ENCODE assay signal across 8 cellular contexts in genomic region chr1:147273409-147274307, GRCh38. TPM values are rescaled to one million over a fixed set of nuclear protein-coding genes. Genes with fewer than 3 reads are reported as not detected.
A peak's percentile ranks its signal among the peaks of the same experiment; 100 is the strongest.
DNase-seq lines count a peak whose midpoint lies in the region; ATAC-seq lines count a peak whose summit lies in the region.

No MANE protein-coding gene starts in this region.

- H3K27ac ChIP-seq in mesenchymal stem cell (ENCODE audit: low read length, poor library complexity, severe bottlenecking) = peak overlapping the region; percentile 68

- DNase-seq in stimulated activated CD4-positive, alpha-beta T cell treated with anti-CD3 and anti-CD28 coated beads, Interleukin-4, amount 100 ng/mL, for 24 hours = peak; percentile 36
- no peak for DNase-seq in stimulated activated CD4-positive, alpha-beta T cell treated with anti-CD3 and anti-CD28 coated beads, Interleukin-4, amount 100 ng/mL, for 4 hours
- DNase-seq in M059J (ENCODE audit: low read depth) = peak; percentile 78
- DNase-seq in SHP77 (lab: John Stamatoyannopoulos, UW) = peak; percentile 57 to 58
- DNase-seq in mesenchymal stem cell = peak; percentile 83
- DNase-seq in occipital lobe (lab: John Stamatoyannopoulos, UW) = no peak

- no peak for ATAC-seq in GM19397 (IDR thresholded peaks at IDR 0.05; ENCODE audit: unreplicated experiment)

- no peak overlapping the region for H3K4ac ChIP-seq in mesenchymal stem cell (ENCODE audit: low read depth in 1 of 2, low read length in 2 of 2)

- H3K9me3 ChIP-seq in endocrine pancreas (ENCODE audit: control insufficient read depth, low read length) (no peaks in the 10 kb centered on the region), mesenchymal stem cell (ENCODE audit: control insufficient read depth, low read length) (no peaks in the 10 kb centered on the region)

- H3K9ac ChIP-seq in endocrine pancreas (ENCODE audit: control insufficient read depth, insufficient read depth, low read length) (no peak overlapping the region), mesenchymal stem cell (ENCODE audit: low read length) (peak overlapping the region; percentile 88)

- H2BK120ac ChIP-seq in mesenchymal stem cell (ENCODE audit: low read depth, low read length) = no peak overlapping the region

- H2BK15ac ChIP-seq in mesenchymal stem cell (ENCODE audit: low read depth, poor library complexity, severe bottlenecking) = no peak overlapping the region

- H2BK5ac ChIP-seq in mesenchymal stem cell (ENCODE audit: low read depth, low read length, poor library complexity, severe bottlenecking) = no peak overlapping the region

- H2BK12ac ChIP-seq in mesenchymal stem cell (ENCODE audit: low read length in 2 of 2) = no peak overlapping the region

- no peak overlapping the region for H3K23ac ChIP-seq in mesenchymal stem cell (ENCODE audit: low read length in 2 of 2)

- WGBS in mesenchymal stem cell = 100% methylated on average over 1 of the region's 5 CpGs

- no peak overlapping the region for H2AFZ ChIP-seq in mesenchymal stem cell (ENCODE audit: low read depth, low read length)

- H3K4me3 ChIP-seq in endocrine pancreas (ENCODE audit: control insufficient read depth, insufficient read depth, low read length) (peak overlapping the region; percentile 40), mesenchymal stem cell (ENCODE audit: insufficient read depth in 1 of 2, low read depth in 1 of 2, low read length in 2 of 2) (peak overlapping the region in 1 of 2 experiments; percentile 45)

- no peak overlapping the region for H3K14ac ChIP-seq in mesenchymal stem cell (ENCODE audit: low read length in 2 of 2)

- H4K91ac ChIP-seq in mesenchymal stem cell (ENCODE audit: low read length) = no peak overlapping the region

- H3K4me1 ChIP-seq in endocrine pancreas (ENCODE audit: control insufficient read depth, insufficient read depth, low read length) (peaks cover 5% of the 10 kb centered on the region), mesenchymal stem cell (ENCODE audit: control insufficient read depth, insufficient read depth, low read depth, low read length) (no peaks in the 10 kb centered on the region)

- H3K18ac ChIP-seq in mesenchymal stem cell (ENCODE audit: low read depth in 1 of 2, low read length in 2 of 2) = no peak overlapping the region

- no peaks in the 10 kb centered on the region for H3K36me3 ChIP-seq in endocrine pancreas (ENCODE audit: control insufficient read depth, insufficient read depth, low read length)
- peaks cover 9 to 72% of the 10 kb centered on the region in 2 experiments for H3K36me3 ChIP-seq in mesenchymal stem cell (ENCODE audit: control insufficient read depth in 1 of 2, insufficient read depth in 2 of 2, low read depth in 1 of 2, low read length in 2 of 2)

- peaks cover 2% of the 10 kb centered on the region for H3K79me1 ChIP-seq in mesenchymal stem cell (replicated peaks; ENCODE audit: low read length, poor library complexity, severe bottlenecking)

- no peak overlapping the region for H3K4me2 ChIP-seq in mesenchymal stem cell (ENCODE audit: low read length, poor library complexity, severe bottlenecking)

- H4K8ac ChIP-seq in mesenchymal stem cell (ENCODE audit: low read length) = no peak overlapping the region

- H3K27me3 ChIP-seq in endocrine pancreas (ENCODE audit: control insufficient read depth, insufficient read depth, low read length) = no peaks in the 10 kb centered on the region
- no peaks in the 10 kb centered on the region for H3K27me3 ChIP-seq in mesenchymal stem cell (ENCODE audit: control insufficient read depth in 1 of 2, insufficient read depth in 1 of 2, low read length in 2 of 2)

- no peak overlapping the region for H2AK5ac ChIP-seq in mesenchymal stem cell (ENCODE audit: low read length, severe bottlenecking)

RNA-seq across cellular contexts. Expression of gene CHD1L, which starts 31.2 kb away (rescaled TPM):
- total RNA-seq in M059J (2014; rRNA removed; shearing (Covaris generic)) = 20.3 and 25.8 TPM in 2 replicates
- 15.6 TPM for polyA plus RNA-seq in mesenchymal stem cell (2013, experiment 1 of 2)
- 15.9 TPM for polyA plus RNA-seq in mesenchymal stem cell (2013, experiment 2 of 2)
- total RNA-seq in occipital lobe = 11.5 TPM

RNA-seq across cellular contexts. Expression of gene FMO5, which starts 48.5 kb away (rescaled TPM):
- 0.54 TPM in 2 replicates for total RNA-seq in M059J (2014; rRNA removed; shearing (Covaris generic))
- 0.51 TPM for polyA plus RNA-seq in mesenchymal stem cell (2013, experiment 1 of 2)
- polyA plus RNA-seq in mesenchymal stem cell (2013, experiment 2 of 2) = 0.56 TPM
- total RNA-seq in occipital lobe = 0.62 TPM

Comparison
In these comparisons a context has a peak if more than half of its experiments do, and no peak if none do; other contexts are left out.
1. DNase-seq: peak in stimulated activated CD4-positive, alpha-beta T cell treated with anti-CD3 and anti-CD28 coated beads, Interleukin-4, amount 100 ng/mL, for 24 hours (single experiment), M059J (single experiment), SHP77 (2 of 2) and mesenchymal stem cell (single experiment); none in stimulated activated CD4-positive, alpha-beta T cell treated with anti-CD3 and anti-CD28 coated beads, Interleukin-4, amount 100 ng/mL, for 4 hours (0 of 2) and occipital lobe (single experiment).